Comparison of ENCODE assay signal across 20 cellular contexts in genomic region chr1:38297852-38298251, GRCh38.
"Had no signal": no experiment of that assay in that cellular context is flagged by ENCODE, and none has a peak within 500 bp of the region (broad histone marks: within the 10 kb centered on the region; RNA-seq: fewer than 3 reads in every experiment).

No MANE protein-coding gene starts in this region.

- H3K27ac ChIP-seq: colonic mucosa, epithelial cell of prostate, left lung, prostate gland, right atrium auricular region, tibial nerve had no signal

- H3K4me1 ChIP-seq: colonic mucosa, left lung, prostate gland, right atrium auricular region, tibial nerve had no signal

- H3K27ac Mint-ChIP-seq: activated CD8-positive, alpha-beta T cell treated with anti-CD3 and anti-CD28 coated beads for 36 hours; activated naive CD4-positive, alpha-beta T cell treated with anti-CD3 and anti-CD28 coated beads, Interleukin-2, amount 10 ng/mL, durations not matched to agents 7 days and 5 days; activated T-cell treated with anti-CD3 and anti-CD28 coated beads, Interleukin-2, amount 50 U/mL, for 24 hours; activated T-helper 2 cell treated with anti-CD3 and anti-CD28 coated beads, Interferon-gamma antibody, Interleukin-2, Interleukin-4, amounts not matched to agents 10 μg/mL and 5 μg/mL and 100 μg/mL, durations not matched to agents 14 hours and 24 hours and 36 hours; endodermal cell; nephron progenitor cell; stimulated activated naive CD8-positive, alpha-beta T cell treated with anti-CD3 and anti-CD28 coated beads, Interleukin-15, Interleukin-2, amounts not matched to agents 100 ng/mL and 50 ng/mL, for 24 hours; T-helper 2 cell treated with Interferon-gamma antibody and Interleukin-4, amounts not matched to agents 5 μg/mL and 100 μg/mL, for 36 hours had no signal

- ATAC-seq: activated CD8-positive, alpha-beta T cell treated with anti-CD3 and anti-CD28 coated beads for 36 hours; left lung had no signal

- DNase-seq: activated CD4-positive, alpha-beta T cell treated with anti-CD3 and anti-CD28 coated beads for 48 hours; activated CD4-positive, CD25-positive, alpha-beta regulatory T cell; activated CD8-positive, alpha-beta T cell treated with anti-CD3 and anti-CD28 coated beads for 36 hours; activated naive CD4-positive, alpha-beta T cell treated with anti-CD3 and anti-CD28 coated beads, Interleukin-2, amount 10 ng/mL, durations not matched to agents 7 days and 5 days; activated T-cell treated with anti-CD3 and anti-CD28 coated beads, Interleukin-2, amount 50 U/mL, for 24 hours; aorta; colonic mucosa; endodermal cell; head of caudate nucleus; left lung; midbrain; nephron progenitor cell; occipital lobe had no signal

- H3K36me3 ChIP-seq: colonic mucosa, left lung, prostate gland, right atrium auricular region, tibial nerve had no signal

- H3K9me3 ChIP-seq: colonic mucosa, left lung, prostate gland, right atrium auricular region, tibial nerve had no signal

- H3K27me3 ChIP-seq: colonic mucosa, right atrium auricular region, tibial nerve had no signal

- H3K4me1 Mint-ChIP-seq: activated naive CD4-positive, alpha-beta T cell treated with anti-CD3 and anti-CD28 coated beads, Interleukin-2, amount 10 ng/mL, durations not matched to agents 7 days and 5 days had no signal

- H3K9me3 Mint-ChIP-seq: activated CD8-positive, alpha-beta T cell treated with anti-CD3 and anti-CD28 coated beads for 36 hours; activated naive CD4-positive, alpha-beta T cell treated with anti-CD3 and anti-CD28 coated beads, Interleukin-2, amount 10 ng/mL, durations not matched to agents 7 days and 5 days; activated T-cell treated with anti-CD3 and anti-CD28 coated beads, Interleukin-2, amount 50 U/mL, for 24 hours; activated T-helper 2 cell treated with anti-CD3 and anti-CD28 coated beads, Interferon-gamma antibody, Interleukin-2, Interleukin-4, amounts not matched to agents 10 μg/mL and 5 μg/mL and 100 μg/mL, durations not matched to agents 14 hours and 24 hours and 36 hours; stimulated activated naive CD8-positive, alpha-beta T cell treated with anti-CD3 and anti-CD28 coated beads, Interleukin-15, Interleukin-2, amounts not matched to agents 100 ng/mL and 50 ng/mL, for 24 hours; T-helper 2 cell treated with Interferon-gamma antibody and Interleukin-4, amounts not matched to agents 5 μg/mL and 100 μg/mL, for 36 hours had no signal

- H3K4me3 Mint-ChIP-seq: activated CD8-positive, alpha-beta T cell treated with anti-CD3 and anti-CD28 coated beads for 36 hours; activated naive CD4-positive, alpha-beta T cell treated with anti-CD3 and anti-CD28 coated beads, Interleukin-2, amount 10 ng/mL, durations not matched to agents 7 days and 5 days; activated T-cell treated with anti-CD3 and anti-CD28 coated beads, Interleukin-2, amount 50 U/mL, for 24 hours; endodermal cell; nephron progenitor cell; stimulated activated naive CD8-positive, alpha-beta T cell treated with anti-CD3 and anti-CD28 coated beads, Interleukin-15, Interleukin-2, amounts not matched to agents 100 ng/mL and 50 ng/mL, for 24 hours; T-helper 2 cell treated with Interferon-gamma antibody and Interleukin-4, amounts not matched to agents 5 μg/mL and 100 μg/mL, for 36 hours had no signal

- H3K36me3 Mint-ChIP-seq: activated naive CD4-positive, alpha-beta T cell treated with anti-CD3 and anti-CD28 coated beads, Interleukin-2, amount 10 ng/mL, durations not matched to agents 7 days and 5 days had no signal

- H3K4me3 ChIP-seq: colonic mucosa, left lung, prostate gland, right atrium auricular region, tibial nerve had no signal
